Comparison of ENCODE assay signal across 8 cellular contexts in the genomic region with DNA sequence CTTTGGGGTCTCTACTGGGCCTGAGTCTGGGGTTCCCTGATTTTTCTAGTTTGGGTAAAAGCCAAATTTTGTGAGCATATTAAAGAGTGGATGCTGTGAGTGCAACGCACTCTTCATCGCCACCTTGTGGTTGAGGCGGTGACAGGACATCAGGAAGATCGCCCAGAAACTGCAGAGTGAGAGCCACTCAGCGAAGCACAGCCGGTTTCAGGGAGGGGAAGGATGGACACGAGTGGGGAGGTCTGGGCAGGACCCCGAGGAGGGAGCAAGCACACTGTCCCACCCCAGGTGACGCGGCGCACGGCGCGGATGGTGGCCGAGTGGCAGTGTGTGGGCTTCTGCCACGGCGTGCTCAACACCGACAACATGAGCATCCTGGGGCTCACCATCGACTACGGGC. TPM values are rescaled to one million over a fixed set of nuclear protein-coding genes. Genes with fewer than 3 reads are reported as not detected.
DNase-seq lines count a peak whose midpoint lies in the region; ATAC-seq and TF ChIP-seq lines count a peak whose summit lies in the region.

No MANE protein-coding gene starts in this region.

- DNase-seq in DMS53 treated with DMSO at 0.1 percent for 48 hours (lab: John Stamatoyannopoulos, UW; ENCODE audit: unreplicated experiment) (peak; percentile 25), HuH-7 (ENCODE audit: low spot score) (peak; percentile 95), T-helper 9 cell (peak; percentile 70), brain microvascular endothelial cell (peak; percentile 55), kidney epithelial cell (ENCODE audit: low read depth) (no peak)
- peak; percentile 60 to 68 for DNase-seq in stimulated activated CD4-positive, alpha-beta T cell treated with anti-CD3 and anti-CD28 coated beads, Interleukin-4, amount 100 ng/mL, for 4 hours

- no peaks in the 10 kb centered on the region for H3K27me3 ChIP-seq in brain microvascular endothelial cell (replicated peaks)
- no peaks in the 10 kb centered on the region for H3K27me3 ChIP-seq in kidney epithelial cell (ENCODE audit: control insufficient read depth, insufficient read depth, low read length)

- no peak for ATAC-seq in HG03439 (IDR thresholded peaks at IDR 0.05; ENCODE audit: unreplicated experiment)
- ATAC-seq in GM19351 (IDR thresholded peaks at IDR 0.05; ENCODE audit: unreplicated experiment): no peak

- H3K36me3 ChIP-seq in brain microvascular endothelial cell (replicated peaks) (peaks cover 31% of the 10 kb centered on the region), kidney epithelial cell (ENCODE audit: control insufficient read depth, insufficient read depth, low read length) (peaks cover 11% of the 10 kb centered on the region)

- peak; percentile 95 for TF ChIP-seq CTCF in brain microvascular endothelial cell (IDR thresholded peaks at IDR 0.05; ENCODE audit: low read depth, low read length, missing control alignments)
- peak; percentile 85 for TF ChIP-seq CTCF in kidney epithelial cell (IDR thresholded peaks at IDR 0.05; ENCODE audit: insufficient read depth, low read length, poor library complexity, severe bottlenecking)

- no peak overlapping the region for H3K27ac ChIP-seq in brain microvascular endothelial cell

- H3K4me3 ChIP-seq in brain microvascular endothelial cell (ENCODE audit: low read depth, low read length) (no peak overlapping the region), kidney epithelial cell (ENCODE audit: low read depth, low read length) (no peak overlapping the region)

- in situ Hi-C loops in brain microvascular endothelial cell (cut with HindIII; ENCODE audit: low pct_ligation_motif_present, low sequenced_read_pairs): no loop called here

RNA-seq across cellular contexts. Expression of a gene that starts 9.1 kb away (rescaled TPM):
- 12.0 and 14.8 TPM in 2 replicates for total RNA-seq in kidney epithelial cell

RNA-seq across cellular contexts. Expression of a gene that starts 24.2 kb away (rescaled TPM):
- 60.2 and 73.5 TPM in 2 replicates for total RNA-seq in kidney epithelial cell

RNA-seq across cellular contexts. Expression of a gene that starts 34.9 kb away (rescaled TPM):
- 27.2 and 33.6 TPM in 2 replicates for total RNA-seq in kidney epithelial cell

RNA-seq across cellular contexts. Expression of a gene that starts 39.4 kb away (rescaled TPM):
- 0.33 and 1.1 TPM in 2 replicates for total RNA-seq in kidney epithelial cell

RNA-seq across cellular contexts. Expression of a gene that starts 41.2 kb away (rescaled TPM):
- 21.1 and 34.8 TPM in 2 replicates for total RNA-seq in kidney epithelial cell
